Comparison of ENCODE assay signal across 1 cellular context in the genomic region with DNA sequence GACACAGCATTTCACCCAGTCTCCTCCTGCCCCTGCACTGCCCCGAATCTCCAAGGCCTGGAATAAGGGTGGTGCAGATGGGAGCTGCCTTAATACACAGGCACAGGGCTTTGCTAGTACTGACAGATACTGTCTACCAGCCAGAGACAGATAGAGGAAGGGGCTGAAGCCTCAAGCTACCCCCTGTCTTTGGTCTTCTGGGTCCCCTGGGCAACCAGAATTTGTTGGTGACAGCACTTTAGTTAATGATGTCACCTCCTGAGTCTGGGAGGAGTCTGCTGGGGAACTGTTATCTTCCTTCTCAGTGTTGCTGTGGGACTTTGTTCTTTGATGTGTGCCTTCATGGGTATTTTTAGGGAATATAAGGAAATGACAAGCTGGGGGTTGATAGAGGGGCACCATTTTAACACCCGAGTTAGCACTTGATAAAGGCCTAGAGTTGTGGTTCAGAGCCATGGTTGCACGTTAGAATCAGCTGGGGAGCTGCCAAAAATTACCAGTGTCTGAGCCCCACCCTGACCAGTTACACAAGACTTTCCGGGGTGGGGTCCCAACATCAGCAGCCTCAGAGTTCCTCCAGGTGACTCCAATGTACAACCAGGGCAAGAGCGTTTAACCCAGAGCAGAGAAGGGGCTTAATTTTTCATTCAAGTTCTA.
TF ChIP-seq lines count a peak whose summit lies in the region.

No MANE protein-coding gene starts in this region.

TF ChIP-seq in K562, 482 proteins besides CTCF, POLR2A, EP300 and RAD21 (continued from another document):
- no peak for TF ChIP-seq SP2 (IDR thresholded peaks at IDR 0.05; ENCODE audit: extremely low read depth, low read depth, low read length, poor library complexity, severe bottlenecking)
- no peak for TF ChIP-seq TEAD4 (IDR thresholded peaks at IDR 0.05; ENCODE audit: low read length)
- TF ChIP-seq TEAD4 (CRISPR knock-in tag; IDR thresholded peaks at IDR 0.05; ENCODE audit: borderline replicate concordance), result no peak
- TF ChIP-seq KLF1 (tag; IDR thresholded peaks at IDR 0.05), result no peak
- no peak for TF ChIP-seq RAD51 (IDR thresholded peaks at IDR 0.05; ENCODE audit: borderline replicate concordance, low read depth)
- TF ChIP-seq FOXK2 (conservative IDR thresholded peaks at IDR 0.05 in 1 of 2, IDR thresholded peaks at IDR 0.05 in 1 of 2; ENCODE audit: low read depth in 2 of 2), result peak in 1 of 2 experiments; percentile 87; a peak in 2 of 4 replicates
- no peak for TF ChIP-seq HNRNPH1 (optimal IDR thresholded peaks at IDR 0.05; ENCODE audit: low read depth, low read length)
- TF ChIP-seq TAL1 (IDR thresholded peaks at IDR 0.05), result no peak
- no peak for TF ChIP-seq SMAD4 (CRISPR knock-in tag; conservative IDR thresholded peaks at IDR 0.05)
- TF ChIP-seq XRCC4 (IDR thresholded peaks at IDR 0.05; ENCODE audit: extremely low read depth, insufficient read depth, insufficient read length), result no peak
- TF ChIP-seq GABPB1 (CRISPR knock-in tag; IDR thresholded peaks at IDR 0.05), result no peak
- TF ChIP-seq CBFA2T3 (IDR thresholded peaks at IDR 0.05), result peak; percentile 26; the same call in 1 of the 2 replicates
- no peak for TF ChIP-seq NELFE (IDR thresholded peaks at IDR 0.05; ENCODE audit: insufficient read depth, insufficient read length)
- no peak for TF ChIP-seq NCOR1 (IDR thresholded peaks at IDR 0.05)
- no peak for TF ChIP-seq ZNF551 (CRISPR knock-in tag; IDR thresholded peaks at IDR 0.05)
- no peak for TF ChIP-seq DACH1 (IDR thresholded peaks at IDR 0.05; ENCODE audit: partially characterized antibody)
- no peak for TF ChIP-seq BRD4 (IDR thresholded peaks at IDR 0.05)
- no peak for TF ChIP-seq ZNF224 (CRISPR knock-in tag; IDR thresholded peaks at IDR 0.05)
- 0 out of 2 replicates have a peak, but pooled peaks have one; percentile 45 for TF ChIP-seq SMARCA4 (IDR thresholded peaks at IDR 0.05)
- TF ChIP-seq JUN (IDR thresholded peaks at IDR 0.05; ENCODE audit: borderline replicate concordance, low read depth, low read length), result 0 out of 2 replicates have a peak, but pooled peaks have one; percentile 53
- TF ChIP-seq JUN (CRISPR knock-in tag; IDR thresholded peaks at IDR 0.05; ENCODE audit: borderline replicate concordance), result peak; percentile 75; the same call in 1 of the 2 replicates
- TF ChIP-seq TCF3 (CRISPR knock-in tag; IDR thresholded peaks at IDR 0.05), result peak; percentile 17; the same call in 1 of the 2 replicates
- TF ChIP-seq KAT7 (CRISPR knock-in tag; IDR thresholded peaks at IDR 0.05; ENCODE audit: borderline replicate concordance), result no peak
- no peak for TF ChIP-seq DIDO1 (tag; IDR thresholded peaks at IDR 0.05; ENCODE audit: low read depth)
- TF ChIP-seq, protein P1, sequence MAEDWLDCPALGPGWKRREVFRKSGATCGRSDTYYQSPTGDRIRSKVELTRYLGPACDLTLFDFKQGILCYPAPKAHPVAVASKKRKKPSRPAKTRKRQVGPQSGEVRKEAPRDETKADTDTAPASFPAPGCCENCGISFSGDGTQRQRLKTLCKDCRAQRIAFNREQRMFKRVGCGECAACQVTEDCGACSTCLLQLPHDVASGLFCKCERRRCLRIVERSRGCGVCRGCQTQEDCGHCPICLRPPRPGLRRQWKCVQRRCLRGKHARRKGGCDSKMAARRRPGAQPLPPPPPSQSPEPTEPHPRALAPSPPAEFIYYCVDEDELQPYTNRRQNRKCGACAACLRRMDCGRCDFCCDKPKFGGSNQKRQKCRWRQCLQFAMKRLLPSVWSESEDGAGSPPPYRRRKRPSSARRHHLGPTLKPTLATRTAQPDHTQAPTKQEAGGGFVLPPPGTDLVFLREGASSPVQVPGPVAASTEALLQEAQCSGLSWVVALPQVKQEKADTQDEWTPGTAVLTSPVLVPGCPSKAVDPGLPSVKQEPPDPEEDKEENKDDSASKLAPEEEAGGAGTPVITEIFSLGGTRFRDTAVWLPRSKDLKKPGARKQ (CRISPR knock-in tag; IDR thresholded peaks at IDR 0.05), result no peak
- TF ChIP-seq ATF7 (IDR thresholded peaks at IDR 0.05), result peak; percentile 92
- no peak for TF ChIP-seq ILK (tag; IDR thresholded peaks at IDR 0.05; ENCODE audit: borderline replicate concordance, low read depth)
- no peak for TF ChIP-seq PCBP1 (IDR thresholded peaks at IDR 0.05; ENCODE audit: low read depth, low read length, poor library complexity, severe bottlenecking)
- TF ChIP-seq ZBTB1 (CRISPR knock-in tag; IDR thresholded peaks at IDR 0.05; ENCODE audit: borderline replicate concordance, low read depth), result no peak
- TF ChIP-seq ZNF175 (CRISPR knock-in tag; IDR thresholded peaks at IDR 0.05; ENCODE audit: low read depth), result no peak
- TF ChIP-seq EWSR1 (IDR thresholded peaks at IDR 0.05; ENCODE audit: borderline replicate concordance, low read depth, partially characterized antibody), result no peak
- TF ChIP-seq MEF2D (tag; conservative IDR thresholded peaks at IDR 0.05; ENCODE audit: low read depth), result no peak
- TF ChIP-seq WHSC1 (IDR thresholded peaks at IDR 0.05; ENCODE audit: low read length), result no peak
- no peak for TF ChIP-seq HMG20B (CRISPR knock-in tag; IDR thresholded peaks at IDR 0.05)
- no peak for TF ChIP-seq TAF1 (IDR thresholded peaks at IDR 0.05; ENCODE audit: control insufficient read depth, extremely low read depth, insufficient read depth, low read length, severe bottlenecking)
- no peak for TF ChIP-seq STAG1 (CRISPR knock-in tag; IDR thresholded peaks at IDR 0.05; ENCODE audit: borderline replicate concordance)
- no peak for TF ChIP-seq PPARD (CRISPR knock-in tag; IDR thresholded peaks at IDR 0.05)
- no peak for TF ChIP-seq MECOM (CRISPR knock-in tag; IDR thresholded peaks at IDR 0.05)
- TF ChIP-seq ZNF239 (CRISPR knock-in tag; IDR thresholded peaks at IDR 0.05), result no peak
- TF ChIP-seq, protein P2, sequence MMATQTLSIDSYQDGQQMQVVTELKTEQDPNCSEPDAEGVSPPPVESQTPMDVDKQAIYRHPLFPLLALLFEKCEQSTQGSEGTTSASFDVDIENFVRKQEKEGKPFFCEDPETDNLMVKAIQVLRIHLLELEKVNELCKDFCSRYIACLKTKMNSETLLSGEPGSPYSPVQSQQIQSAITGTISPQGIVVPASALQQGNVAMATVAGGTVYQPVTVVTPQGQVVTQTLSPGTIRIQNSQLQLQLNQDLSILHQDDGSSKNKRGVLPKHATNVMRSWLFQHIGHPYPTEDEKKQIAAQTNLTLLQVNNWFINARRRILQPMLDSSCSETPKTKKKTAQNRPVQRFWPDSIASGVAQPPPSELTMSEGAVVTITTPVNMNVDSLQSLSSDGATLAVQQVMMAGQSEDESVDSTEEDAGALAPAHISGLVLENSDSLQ (IDR thresholded peaks at IDR 0.05), result peak; percentile 43; the same call in 1 of the 2 replicates
- TF ChIP-seq MCM3 (IDR thresholded peaks at IDR 0.05), result no peak
- TF ChIP-seq SIX5 (IDR thresholded peaks at IDR 0.05; ENCODE audit: borderline replicate concordance in 1 of 2, insufficient read depth in 1 of 2, low read depth in 1 of 2, low read length in 2 of 2), result no peak
- TF ChIP-seq GTF2B (IDR thresholded peaks at IDR 0.05; ENCODE audit: extremely low read depth, insufficient read length), result no peak
- no peak for TF ChIP-seq TSC22D4 (tag; IDR thresholded peaks at IDR 0.05)
- TF ChIP-seq MCM7 (IDR thresholded peaks at IDR 0.05), result no peak
- TF ChIP-seq, protein P3, sequence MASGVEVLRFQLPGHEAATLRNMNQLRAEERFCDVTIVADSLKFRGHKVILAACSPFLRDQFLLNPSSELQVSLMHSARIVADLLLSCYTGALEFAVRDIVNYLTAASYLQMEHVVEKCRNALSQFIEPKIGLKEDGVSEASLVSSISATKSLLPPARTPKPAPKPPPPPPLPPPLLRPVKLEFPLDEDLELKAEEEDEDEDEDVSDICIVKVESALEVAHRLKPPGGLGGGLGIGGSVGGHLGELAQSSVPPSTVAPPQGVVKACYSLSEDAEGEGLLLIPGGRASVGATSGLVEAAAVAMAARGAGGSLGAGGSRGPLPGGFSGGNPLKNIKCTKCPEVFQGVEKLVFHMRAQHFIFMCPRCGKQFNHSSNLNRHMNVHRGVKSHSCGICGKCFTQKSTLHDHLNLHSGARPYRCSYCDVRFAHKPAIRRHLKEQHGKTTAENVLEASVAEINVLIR (CRISPR knock-in tag; IDR thresholded peaks at IDR 0.05), result no peak
- no peak for TF ChIP-seq HDAC2 (IDR thresholded peaks at IDR 0.05)
- no peak for TF ChIP-seq HMG20A (CRISPR knock-in tag; conservative IDR thresholded peaks at IDR 0.05)
- TF ChIP-seq ZNF134 (CRISPR knock-in tag; conservative IDR thresholded peaks at IDR 0.05), result no peak
- TF ChIP-seq, protein P4, sequence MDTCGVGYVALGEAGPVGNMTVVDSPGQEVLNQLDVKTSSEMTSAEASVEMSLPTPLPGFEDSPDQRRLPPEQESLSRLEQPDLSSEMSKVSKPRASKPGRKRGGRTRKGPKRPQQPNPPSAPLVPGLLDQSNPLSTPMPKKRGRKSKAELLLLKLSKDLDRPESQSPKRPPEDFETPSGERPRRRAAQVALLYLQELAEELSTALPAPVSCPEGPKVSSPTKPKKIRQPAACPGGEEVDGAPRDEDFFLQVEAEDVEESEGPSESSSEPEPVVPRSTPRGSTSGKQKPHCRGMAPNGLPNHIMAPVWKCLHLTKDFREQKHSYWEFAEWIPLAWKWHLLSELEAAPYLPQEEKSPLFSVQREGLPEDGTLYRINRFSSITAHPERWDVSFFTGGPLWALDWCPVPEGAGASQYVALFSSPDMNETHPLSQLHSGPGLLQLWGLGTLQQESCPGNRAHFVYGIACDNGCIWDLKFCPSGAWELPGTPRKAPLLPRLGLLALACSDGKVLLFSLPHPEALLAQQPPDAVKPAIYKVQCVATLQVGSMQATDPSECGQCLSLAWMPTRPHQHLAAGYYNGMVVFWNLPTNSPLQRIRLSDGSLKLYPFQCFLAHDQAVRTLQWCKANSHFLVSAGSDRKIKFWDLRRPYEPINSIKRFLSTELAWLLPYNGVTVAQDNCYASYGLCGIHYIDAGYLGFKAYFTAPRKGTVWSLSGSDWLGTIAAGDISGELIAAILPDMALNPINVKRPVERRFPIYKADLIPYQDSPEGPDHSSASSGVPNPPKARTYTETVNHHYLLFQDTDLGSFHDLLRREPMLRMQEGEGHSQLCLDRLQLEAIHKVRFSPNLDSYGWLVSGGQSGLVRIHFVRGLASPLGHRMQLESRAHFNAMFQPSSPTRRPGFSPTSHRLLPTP (IDR thresholded peaks at IDR 0.05; ENCODE audit: borderline replicate concordance, extremely low read depth, insufficient read length), result no peak
- TF ChIP-seq, protein P5, sequence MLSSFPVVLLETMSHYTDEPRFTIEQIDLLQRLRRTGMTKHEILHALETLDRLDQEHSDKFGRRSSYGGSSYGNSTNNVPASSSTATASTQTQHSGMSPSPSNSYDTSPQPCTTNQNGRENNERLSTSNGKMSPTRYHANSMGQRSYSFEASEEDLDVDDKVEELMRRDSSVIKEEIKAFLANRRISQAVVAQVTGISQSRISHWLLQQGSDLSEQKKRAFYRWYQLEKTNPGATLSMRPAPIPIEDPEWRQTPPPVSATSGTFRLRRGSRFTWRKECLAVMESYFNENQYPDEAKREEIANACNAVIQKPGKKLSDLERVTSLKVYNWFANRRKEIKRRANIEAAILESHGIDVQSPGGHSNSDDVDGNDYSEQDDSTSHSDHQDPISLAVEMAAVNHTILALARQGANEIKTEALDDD (IDR thresholded peaks at IDR 0.05), result 0 out of 2 replicates have a peak, but pooled peaks have one; percentile 30
- no peak for TF ChIP-seq KDM1A (IDR thresholded peaks at IDR 0.05)
- TF ChIP-seq RFX1 (IDR thresholded peaks at IDR 0.05), result peak; percentile 79
- TF ChIP-seq, protein P6, sequence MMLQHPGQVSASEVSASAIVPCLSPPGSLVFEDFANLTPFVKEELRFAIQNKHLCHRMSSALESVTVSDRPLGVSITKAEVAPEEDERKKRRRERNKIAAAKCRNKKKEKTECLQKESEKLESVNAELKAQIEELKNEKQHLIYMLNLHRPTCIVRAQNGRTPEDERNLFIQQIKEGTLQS (IDR thresholded peaks at IDR 0.05), result peak; percentile 85
- TF ChIP-seq, protein P6 (CRISPR knock-in tag; conservative IDR thresholded peaks at IDR 0.05), result no peak
- no peak for TF ChIP-seq SIN3B (IDR thresholded peaks at IDR 0.05; ENCODE audit: low read depth)
- TF ChIP-seq MAX (CRISPR knock-in tag; IDR thresholded peaks at IDR 0.05), result no peak
- no peak for TF ChIP-seq SRSF3 (IDR thresholded peaks at IDR 0.05; ENCODE audit: insufficient read depth, low read length)
- no peak for TF ChIP-seq GATA2 (CRISPR knock-in tag; IDR thresholded peaks at IDR 0.05)
- TF ChIP-seq RFX7 (CRISPR knock-in tag; IDR thresholded peaks at IDR 0.05), result no peak
- TF ChIP-seq NR1H2 (CRISPR knock-in tag; IDR thresholded peaks at IDR 0.05), result no peak
- TF ChIP-seq DNMT1 (IDR thresholded peaks at IDR 0.05), result no peak
